18 cellular contexts compared by ENCODE assay signal in genomic region chr10:129945941-129946760, GRCh38. TPM values are rescaled to one million over a fixed set of nuclear protein-coding genes. Genes with fewer than 3 reads are reported as not detected.
DNase-seq lines count a peak whose midpoint lies in the region; ATAC-seq and TF ChIP-seq lines count a peak whose summit lies in the region.
"Had no signal": no experiment of that assay in that cellular context is flagged by ENCODE, and none has a peak within 500 bp of the region (broad histone marks: within the 10 kb centered on the region; RNA-seq: fewer than 3 reads in every experiment).

No MANE protein-coding gene starts in this region.

- peaks cover 14% of the 10 kb centered on the region for H3K27me3 Mint-ChIP-seq in mesothelial cell of epicardium (ENCODE audit: low read depth)

- POLR2A ChIA-PET in IMR-90 (lab: Charles Lee; ENCODE audit: unreplicated experiment) = no interaction called here

- H3K14ac ChIP-seq in IMR-90 (replicated peaks; ENCODE audit: low read depth, low read length) = no peak overlapping the region

- CTCF ChIA-PET in IMR-90 (lab: Yijun Ruan, JAX) = no interaction called here

- in situ Hi-C loops in IMR-90 (cut with MboI; ENCODE audit: low sequenced_read_pairs) = no loop called here

- peaks cover 30% of the 10 kb centered on the region for H3K4me1 Mint-ChIP-seq in mesothelial cell of epicardium
- H3K4me1 Mint-ChIP-seq: stimulated activated memory B cell treated with anti-CD40 and anti-IgM and Interleukin-4, amounts not matched to agents 10 μg/mL and 1 μg/mL and 100 μg/mL, for 72 hours had no signal

- no peak overlapping the region for H3K9ac ChIP-seq in IMR-90 (ENCODE audit: low read depth, low read length)
- peak overlapping the region in 4 of 5 donors; percentile 52 to 66 (median 62) for H3K9ac ChIP-seq in subcutaneous abdominal adipose tissue (ENCODE audit: low read length in 5 of 5)

- DNase-seq in IMR-90 = peak; percentile 38
- DNase-seq in fibroblast of the aortic adventitia (ENCODE audit: low read depth) = peak; percentile 90
- DNase-seq in mesothelial cell of epicardium (ENCODE audit: low spot score in 2 of 2, unreplicated experiment in 2 of 2) = no peak
- DNase-seq in NCI-H2227 treated with DMSO at 0.1 percent for 48 hours (lab: John Stamatoyannopoulos, UW) = no peak
- no peak for DNase-seq in T-helper 2 cell
- DNase-seq in NCI-H510A treated with DMSO at 0.1 percent for 48 hours (lab: John Stamatoyannopoulos, UW) = no peak
- no peak for DNase-seq in stimulated activated CD4-positive, alpha-beta T cell treated with anti-CD3 and anti-CD28 coated beads, Interleukin-4, amount 100 ng/mL, for 24 hours
- DNase-seq: foreskin melanocyte, Karpas-422, NCI-H1694, NCI-H524, OCI-M1, SW 1271 had no signal

- dilution Hi-C loops in IMR-90 (cut with HindIII; ENCODE audit: low sequenced_read_pairs, unreplicated experiment) = no loop called here

- ATAC-seq in IMR-90 (ENCODE audit: low read depth) = no peak
- ATAC-seq: GM12878; mucosa of descending colon; stimulated activated memory B cell treated with anti-CD40 and anti-IgM and Interleukin-4, amounts not matched to agents 10 μg/mL and 1 μg/mL and 100 μg/mL, for 72 hours had no signal

- no peak overlapping the region for H2BK120ac ChIP-seq in IMR-90 (ENCODE audit: low read depth, low read length)

- no peak overlapping the region for H4K5ac ChIP-seq in IMR-90 (ENCODE audit: low read depth, low read length)

- no peak for TF ChIP-seq RAD21 in IMR-90 (IDR thresholded peaks at IDR 0.05; ENCODE audit: low read length)

- H3K4me3 ChIP-seq in IMR-90 (ENCODE audit: insufficient read depth, low read depth, low read length) = no peak overlapping the region
- peak overlapping the region; percentile 3 for H3K4me3 ChIP-seq in fibroblast of the aortic adventitia (ENCODE audit: low read depth, low read length)
- H3K4me3 ChIP-seq in subcutaneous abdominal adipose tissue (ENCODE audit: low read depth in 1 of 5, low read length in 5 of 5) = peak overlapping the region in 4 of 5 donors; percentile 13 to 48 (median 38)
- H3K4me3 ChIP-seq: GM12878, mucosa of descending colon had no signal

- peak overlapping the region; percentile 35 for H3K4me3 Mint-ChIP-seq in mesothelial cell of epicardium
- H3K4me3 Mint-ChIP-seq: stimulated activated memory B cell treated with anti-CD40 and anti-IgM and Interleukin-4, amounts not matched to agents 10 μg/mL and 1 μg/mL and 100 μg/mL, for 72 hours had no signal

- H3K4ac ChIP-seq in IMR-90 (ENCODE audit: low read depth, low read length) = no peak overlapping the region

- H4K8ac ChIP-seq in IMR-90 (ENCODE audit: low read depth in 2 of 2, low read length in 2 of 2) = no peak overlapping the region

- intact Hi-C loops in IMR-90 (cut with micrococcal nuclease) = no loop called here

- peak overlapping the region; percentile 81 for H3K27ac Mint-ChIP-seq in mesothelial cell of epicardium
- H3K27ac Mint-ChIP-seq: stimulated activated memory B cell treated with anti-CD40 and anti-IgM and Interleukin-4, amounts not matched to agents 10 μg/mL and 1 μg/mL and 100 μg/mL, for 72 hours had no signal

- H2AFZ ChIP-seq in IMR-90 (replicated peaks; ENCODE audit: low read length, poor library complexity) = no peak overlapping the region

- H4K91ac ChIP-seq in IMR-90 (ENCODE audit: insufficient read depth, low read depth, low read length) = no peak overlapping the region

- no peak overlapping the region for H2BK15ac ChIP-seq in IMR-90 (ENCODE audit: low read depth, low read length)

- peak overlapping the region; percentile 36 for H3K4me2 ChIP-seq in IMR-90 (ENCODE audit: low read depth, low read length)

- H2BK20ac ChIP-seq in IMR-90 (ENCODE audit: low read depth, low read length) = no peak overlapping the region

- no TSS peak for BruUV-seq in IMR-90 (replicated peaks; lab: Mats Ljungman, UMichigan)

- H3K27me3 ChIP-seq in IMR-90 (ENCODE audit: control insufficient read depth, insufficient read depth, low read length) (no peaks in the 10 kb centered on the region), subcutaneous abdominal adipose tissue (ENCODE audit: control insufficient read depth in 5 of 5, insufficient read depth in 4 of 5, low read length in 5 of 5) (no peaks in the 10 kb centered on the region)

- no peaks in the 10 kb centered on the region for H3K36me3 Mint-ChIP-seq in mesothelial cell of epicardium
- H3K36me3 Mint-ChIP-seq: stimulated activated memory B cell treated with anti-CD40 and anti-IgM and Interleukin-4, amounts not matched to agents 10 μg/mL and 1 μg/mL and 100 μg/mL, for 72 hours had no signal

- H3K9me3 Mint-ChIP-seq in mesothelial cell of epicardium = peaks cover 4% of the 10 kb centered on the region
- H3K9me3 Mint-ChIP-seq: stimulated activated memory B cell treated with anti-CD40 and anti-IgM and Interleukin-4, amounts not matched to agents 10 μg/mL and 1 μg/mL and 100 μg/mL, for 72 hours had no signal

- H3K27ac ChIP-seq in IMR-90 (ENCODE audit: insufficient read depth, low read length) (no peak overlapping the region), subcutaneous abdominal adipose tissue (ENCODE audit: low read depth, low read length) (peak overlapping the region; percentile 74)
- H3K27ac ChIP-seq: HL-60 had no signal

- H3K79me1 ChIP-seq in IMR-90 (ENCODE audit: low read depth in 1 of 2, low read length in 2 of 2) = no peaks in the 10 kb centered on the region

- no peak overlapping the region for H2BK5ac ChIP-seq in IMR-90 (ENCODE audit: low read depth, low read length, poor library complexity, severe bottlenecking)

- H3K4me1 ChIP-seq in IMR-90 (ENCODE audit: control insufficient read depth, insufficient read depth, low read length) (no peaks in the 10 kb centered on the region; the same call in 1 of the 2 replicates), subcutaneous abdominal adipose tissue (ENCODE audit: control insufficient read depth in 5 of 5, insufficient read depth in 5 of 5, low read length in 5 of 5) (peaks cover 6 to 92% (median 87%) of the 10 kb centered on the region in 5 donors)

- H2AK9ac ChIP-seq in IMR-90 (replicated peaks; ENCODE audit: low read depth, low read length, poor library complexity) = no peak overlapping the region

- no peaks in the 10 kb centered on the region; the same call in 1 of the 2 replicates for H4K20me1 ChIP-seq in IMR-90 (ENCODE audit: insufficient read depth, low read length)

- no peak overlapping the region for H3K18ac ChIP-seq in IMR-90 (ENCODE audit: low read depth, low read length)

- TF ChIP-seq CTCF in IMR-90 (conservative IDR thresholded peaks at IDR 0.05; ENCODE audit: low read depth, low read length) (no peak), fibroblast of the aortic adventitia (IDR thresholded peaks at IDR 0.05; ENCODE audit: insufficient read depth, low read length) (no peak), mesothelial cell of epicardium (IDR thresholded peaks at IDR 0.05; ENCODE audit: unreplicated experiment) (no peak)

- no peak overlapping the region for H3K56ac ChIP-seq in IMR-90 (ENCODE audit: extremely low read depth, insufficient read depth, low read length)

- 0% methylated on average over 1 of the region's 26 CpGs; no CpG with 5 or more reads in 1 of the 2 experiments for WGBS in IMR-90 (ENCODE audit: extremely low coverage in 2 of 2, insufficient read length in 1 of 2), 2 experiments

- no peaks in the 10 kb centered on the region; the same call in 1 of the 2 replicates for H3K36me3 ChIP-seq in IMR-90 (ENCODE audit: control insufficient read depth, insufficient read depth, low read length)
- H3K36me3 ChIP-seq in subcutaneous abdominal adipose tissue (ENCODE audit: control insufficient read depth in 5 of 5, insufficient read depth in 5 of 5, low read length in 5 of 5) = no peaks in the 10 kb centered on the region

- no peak overlapping the region for H3K23ac ChIP-seq in IMR-90 (ENCODE audit: low read depth, low read length)

- H3K9me1 ChIP-seq in IMR-90 (ENCODE audit: insufficient read depth, low read length) = no peaks in the 10 kb centered on the region

- H2AK5ac ChIP-seq in IMR-90 (ENCODE audit: low read depth, low read length) = no peak overlapping the region

- H3K9me3 ChIP-seq in IMR-90 (ENCODE audit: control insufficient read depth, insufficient read depth, low read length) (no peaks in the 10 kb centered on the region), subcutaneous abdominal adipose tissue (ENCODE audit: control insufficient read depth in 5 of 5, low read length in 5 of 5) (no peaks in the 10 kb centered on the region)
- H3K9me3 ChIP-seq: mucosa of descending colon had no signal

- no peak for TF ChIP-seq POLR2A in IMR-90 (IDR thresholded peaks at IDR 0.05; ENCODE audit: low read depth, low read length)

TF ChIP-seq in IMR-90, 13 proteins besides CTCF, POLR2A, EP300 and RAD21:
- TF ChIP-seq ELK1 (IDR thresholded peaks at IDR 0.05; ENCODE audit: borderline replicate concordance, low read depth, low read length) (no peak), RFX5 (IDR thresholded peaks at IDR 0.05; ENCODE audit: low read depth, low read length) (no peak), CEBPB (IDR thresholded peaks at IDR 0.05; ENCODE audit: low read depth, low read length) (no peak)

RNA-seq across cellular contexts. Expression of gene EBF3, which starts 17.9 kb away (rescaled TPM):
- total RNA-seq in IMR-90 (2012; rRNA removed) (0.36 and 0.56 TPM in 2 replicates), fibroblast of the aortic adventitia (ENCODE audit: low replicate concordance) (5.2 and 14.7 TPM in 2 replicates), mesothelial cell of epicardium (1.1 to 1.4 TPM (median 1.2 TPM) in 3 replicates)
- 0.60 and 0.70 TPM in 2 replicates for polyA plus RNA-seq in IMR-90 (2012; rRNA removed)
- polyA plus RNA-seq in IMR-90 (2012; cell fraction: cytosol; rRNA removed) = 0.36 and 0.68 TPM in 2 replicates
- 0.94 and 1.00 TPM in 2 replicates for polyA plus RNA-seq in IMR-90 (2012; cell fraction: nucleus; rRNA removed; ENCODE audit: low replicate concordance)
- total RNA-seq: GM12878 had no signal
- polyA plus RNA-seq: GM12878 had no signal

Comparison
In these comparisons a context has a peak if more than half of its experiments do, and no peak if none do; other contexts are left out.
1. DNase-seq: peak in IMR-90 (single experiment) and fibroblast of the aortic adventitia (single experiment); none in mesothelial cell of epicardium (0 of 2), NCI-H2227 treated with DMSO at 0.1 percent for 48 hours (single experiment), T-helper 2 cell (0 of 5), NCI-H510A treated with DMSO at 0.1 percent for 48 hours (single experiment) and stimulated activated CD4-positive, alpha-beta T cell treated with anti-CD3 and anti-CD28 coated beads, Interleukin-4, amount 100 ng/mL, for 24 hours (single experiment).